ENCODE assay signal across 8 cellular contexts in the genomic region with DNA sequence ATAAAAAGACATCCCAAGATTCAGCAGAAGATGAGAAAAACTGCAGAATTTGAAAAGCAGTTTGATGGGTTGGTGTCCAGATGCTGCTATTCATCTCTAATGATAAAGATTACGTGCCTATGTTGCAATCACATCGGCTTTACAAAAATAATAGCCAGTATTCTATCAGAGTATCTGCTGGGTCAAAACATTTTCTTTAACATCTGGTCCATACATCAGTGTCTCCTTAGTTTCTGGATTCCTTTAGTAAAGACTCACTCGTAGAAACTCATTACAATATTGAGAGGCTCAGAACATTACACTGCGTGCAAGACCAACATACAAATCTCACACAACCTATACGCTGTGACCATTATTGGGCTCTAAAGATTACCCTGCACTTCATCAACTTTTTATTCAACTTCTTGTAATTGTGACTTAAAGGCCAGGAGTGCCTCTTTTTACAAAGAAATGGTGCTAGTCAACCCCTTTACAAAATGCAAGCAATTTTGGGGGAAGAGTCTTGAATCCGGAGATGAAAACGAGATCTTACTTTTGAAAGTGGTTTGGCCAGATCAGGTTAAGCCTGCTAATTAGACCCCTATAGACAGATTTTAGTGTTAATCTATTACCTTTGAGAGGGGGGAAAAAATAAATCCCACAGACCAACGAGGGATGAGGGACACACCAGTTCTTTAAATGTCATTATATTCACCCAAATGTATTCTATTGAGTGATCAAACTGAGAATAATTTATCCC. TPM values are rescaled to one million over a fixed set of nuclear protein-coding genes. Genes with fewer than 3 reads are reported as not detected.
DNase-seq lines count a peak whose midpoint lies in the region; ATAC-seq and TF ChIP-seq lines count a peak whose summit lies in the region.

No MANE protein-coding gene starts in this region.

- H3K9me3 ChIP-seq in heart right ventricle, result no peaks in the 10 kb centered on the region
- H3K9me3 ChIP-seq in lower lobe of right lung, result no peaks in the 10 kb centered on the region
- H3K9me3 ChIP-seq in aorta (ENCODE audit: control insufficient read depth, low read length), result no peaks in the 10 kb centered on the region

- no peak for DNase-seq in heart right ventricle
- DNase-seq in Right ventricle myocardium superior, result no peak
- DNase-seq in amniotic epithelial cell (ENCODE audit: low read depth), result peak; percentile 37
- no peak for DNase-seq in lower lobe of right lung
- no peak for DNase-seq in aorta
- no peak for DNase-seq in iPS-NIHi11 (ENCODE audit: low spot score)

- ATAC-seq in heart right ventricle (no peak), Right ventricle myocardium superior (ENCODE audit: poor library complexity) (no peak), lower lobe of right lung (no peak), aorta (ENCODE audit: low FRiP score) (no peak), HG03521 (IDR thresholded peaks at IDR 0.05; ENCODE audit: unreplicated experiment) (no peak), GM21447 (IDR thresholded peaks at IDR 0.05; ENCODE audit: unreplicated experiment) (no peak)

- peak overlapping the region in 5 of 10 donors; percentile 4 to 100 (median 100) for H3K27ac ChIP-seq in heart right ventricle
- no peak overlapping the region for H3K27ac ChIP-seq in lower lobe of right lung
- H3K27ac ChIP-seq in aorta (ENCODE audit: low read depth in 1 of 2, low read length in 2 of 2), result no peak overlapping the region

- intact Hi-C loops in heart right ventricle (cut with DNase I), result loop anchor here in 5 of 10 donors (10.0 kb wide), 5 partner anchors 110 to 1570 kb away; partner anchors contain the start of genes IGF2BP2 (in 3 of the 5), CLCN2 (in 1 of the 5), POLR2H (in 1 of the 5) and ST6GAL1 (in 1 of the 5)
- intact Hi-C loops in Right ventricle myocardium superior (cut with DNase I), result no loop called here
- intact Hi-C loops in lower lobe of right lung (cut with DNase I), result no loop called here
- intact Hi-C loops in aorta (cut with DNase I), result loop anchor here in 1 of 2 donors (10.0 kb wide), 1 partner anchor 1010 kb away; no protein-coding TSS in a partner anchor

- WGBS in heart right ventricle, 2 donors, result 1 to 3% methylated on average over 8 of the region's 8 CpGs
- 0 to 2% methylated on average over 8 of the region's 8 CpGs for WGBS in aorta, 2 donors

- H3K4me1 ChIP-seq in heart right ventricle, result peaks cover 14 to 68% (median 59%) of the 10 kb centered on the region in 9 donors
- peaks cover 57% of the 10 kb centered on the region for H3K4me1 ChIP-seq in lower lobe of right lung
- H3K4me1 ChIP-seq in aorta (ENCODE audit: control insufficient read depth in 1 of 2, insufficient read depth in 2 of 2, low read length in 2 of 2), result peaks cover 4% of the 10 kb centered on the region in 2 donors

- peaks cover 0 to 17% (median 0%) of the 10 kb centered on the region in 9 donors for H3K36me3 ChIP-seq in heart right ventricle
- H3K36me3 ChIP-seq in lower lobe of right lung, result peaks cover 11% of the 10 kb centered on the region
- no peaks in the 10 kb centered on the region for H3K36me3 ChIP-seq in aorta (ENCODE audit: control insufficient read depth in 1 of 2, insufficient read depth in 2 of 2, low read length in 1 of 2)

- H3K27me3 ChIP-seq in heart right ventricle (no peaks in the 10 kb centered on the region), lower lobe of right lung (ENCODE audit: low read depth) (no peaks in the 10 kb centered on the region), aorta (ENCODE audit: control insufficient read depth in 1 of 2, insufficient read depth in 2 of 2, low read length in 1 of 2) (no peaks in the 10 kb centered on the region)

- TF ChIP-seq CTCF in heart right ventricle (IDR thresholded peaks at IDR 0.05), result no peak
- no peak for TF ChIP-seq CTCF in lower lobe of right lung (IDR thresholded peaks at IDR 0.05)

- H3K4me3 ChIP-seq in heart right ventricle (peak overlapping the region; percentile 4 to 100 (median 94)), lower lobe of right lung (peak overlapping the region; percentile 95), aorta (ENCODE audit: low read length in 2 of 2) (peak overlapping the region; percentile 73 to 85)

RNA-seq across cellular contexts. Expression of gene TRA2B, which starts 2.9 kb away (rescaled TPM):
- total RNA-seq in heart right ventricle, result 10 to 100 TPM; 46.3 to 75.9 (median 52.1) TPM
- polyA plus RNA-seq in heart right ventricle, result 10 to 100 TPM; 43.6 to 44.5 TPM
- 41.4 TPM for total RNA-seq in Right ventricle myocardium superior
- 103 TPM for total RNA-seq in lower lobe of right lung
- 100 to 1,000 TPM; 104 to 150 TPM for total RNA-seq in aorta
- polyA plus RNA-seq in aorta, result 10 to 100 TPM; 77.4 to 77.9 TPM
